In the genomic region with DNA sequence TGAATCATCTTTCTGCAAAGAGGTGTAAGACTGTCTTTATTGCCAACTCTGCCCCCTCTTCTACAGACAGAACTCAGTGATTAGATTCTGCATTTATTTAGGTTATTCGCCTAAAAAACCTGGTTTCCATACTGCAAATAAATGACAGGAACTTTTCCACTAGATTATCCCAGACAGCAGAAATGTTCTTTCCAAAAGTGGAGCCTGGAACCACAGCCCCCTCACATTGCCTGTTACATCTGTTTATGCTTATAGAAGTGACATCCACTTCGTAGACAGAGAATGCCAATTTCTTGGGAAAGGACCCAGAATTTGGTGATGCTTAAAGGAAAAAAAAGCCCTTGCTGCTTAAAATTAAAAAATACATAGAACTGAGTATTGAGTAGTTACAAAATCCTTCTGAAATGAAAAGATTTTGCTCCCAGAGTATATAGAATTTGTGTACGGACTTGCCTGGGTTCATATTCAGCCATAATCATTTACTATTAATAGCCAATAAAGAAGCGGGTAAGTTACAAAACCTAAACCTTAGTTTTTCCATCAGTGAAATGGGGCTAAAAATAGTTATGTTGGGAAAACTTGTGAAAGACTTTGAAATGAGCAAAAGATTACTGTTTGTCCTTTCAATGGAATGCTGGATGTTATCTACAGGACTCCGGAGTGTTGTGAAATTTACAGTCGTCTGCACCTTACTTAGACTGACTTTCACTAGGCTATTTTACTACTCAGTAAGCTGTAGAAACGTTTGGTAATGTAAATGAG, we compare ENCODE assay signal across 2 cellular contexts.
TF ChIP-seq lines count a peak whose summit lies in the region.

No MANE protein-coding gene starts in this region.

TF ChIP-seq in A549, 52 proteins besides CTCF, POLR2A, EP300 and RAD21:
- TF ChIP-seq ZFP36 (IDR thresholded peaks at IDR 0.05; ENCODE audit: borderline replicate concordance, partially characterized antibody): peak; percentile 1
- no peak for TF ChIP-seq SMC3 (IDR thresholded peaks at IDR 0.05)

TF ChIP-seq in IMR-90, 13 proteins besides CTCF, POLR2A, EP300 and RAD21:
- TF ChIP-seq, protein P1, sequence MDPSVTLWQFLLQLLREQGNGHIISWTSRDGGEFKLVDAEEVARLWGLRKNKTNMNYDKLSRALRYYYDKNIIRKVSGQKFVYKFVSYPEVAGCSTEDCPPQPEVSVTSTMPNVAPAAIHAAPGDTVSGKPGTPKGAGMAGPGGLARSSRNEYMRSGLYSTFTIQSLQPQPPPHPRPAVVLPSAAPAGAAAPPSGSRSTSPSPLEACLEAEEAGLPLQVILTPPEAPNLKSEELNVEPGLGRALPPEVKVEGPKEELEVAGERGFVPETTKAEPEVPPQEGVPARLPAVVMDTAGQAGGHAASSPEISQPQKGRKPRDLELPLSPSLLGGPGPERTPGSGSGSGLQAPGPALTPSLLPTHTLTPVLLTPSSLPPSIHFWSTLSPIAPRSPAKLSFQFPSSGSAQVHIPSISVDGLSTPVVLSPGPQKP (IDR thresholded peaks at IDR 0.05; ENCODE audit: borderline replicate concordance, low read depth, low read length): no peak
- 0 out of 2 replicates have a peak, but pooled peaks have one; percentile 8 for TF ChIP-seq CEBPB (IDR thresholded peaks at IDR 0.05; ENCODE audit: low read depth, low read length)
